ENCODE assay signal across 7 cellular contexts in genomic region chr11:46669606-46670243, GRCh38. TPM values are rescaled to one million over a fixed set of nuclear protein-coding genes. Genes with fewer than 3 reads are reported as not detected.
DNase-seq lines count a peak whose midpoint lies in the region; ATAC-seq and TF ChIP-seq lines count a peak whose summit lies in the region.
"Had no signal": no experiment of that assay in that cellular context is flagged by ENCODE, and none has a peak within 500 bp of the region (broad histone marks: within the 10 kb centered on the region; RNA-seq: fewer than 3 reads in every experiment).

No MANE protein-coding gene starts in this region.

- H3K36me3 ChIP-seq in liver (ENCODE audit: control insufficient read depth in 4 of 4, insufficient read depth in 3 of 4, low read depth in 1 of 4, low read length in 3 of 4): peaks cover 21 to 74% (median 56%) of the 10 kb centered on the region in 4 donors

- H3K4me1 ChIP-seq in liver (ENCODE audit: control insufficient read depth in 4 of 4, insufficient read depth in 4 of 4, low read length in 3 of 4): peaks cover 4 to 17% (median 7%) of the 10 kb centered on the region in 4 donors

- in situ Hi-C loops in GM13977 (cut with MboI; ENCODE audit: low pct_unique_long_range_greater_than_20kb, low sequenced_read_pairs, unreplicated experiment): no loop called here

- peak; percentile 26 for TF ChIP-seq CTCF in GM13977 (IDR thresholded peaks at IDR 0.05; ENCODE audit: extremely low read depth, insufficient read depth, missing control alignments)
- peak; percentile 45 for TF ChIP-seq CTCF in liver (IDR thresholded peaks at IDR 0.05; ENCODE audit: low read depth, low read length, missing input control)

- H3K9ac ChIP-seq in liver (ENCODE audit: low read depth in 1 of 2, low read length in 2 of 2): no peak overlapping the region

- 80% methylated on average over 4 of the region's 4 CpGs for WGBS in liver

- no peak for ATAC-seq in GM19463 (IDR thresholded peaks at IDR 0.05; ENCODE audit: unreplicated experiment)

- peak; percentile 69 to 80 for TF ChIP-seq RAD21 in liver (IDR thresholded peaks at IDR 0.05)

- DNase-seq in GM13977 (ENCODE audit: low spot score) (no peak), SKM-1 treated with dmso at 0.1 percent for 144 hours (lab: John Stamatoyannopoulos, UW; ENCODE audit: unreplicated experiment) (peak; percentile 36), NCI-H1417 (lab: John Stamatoyannopoulos, UW) (no peak), germinal center (ENCODE audit: low spot score) (no peak)

- no peak overlapping the region for H3K27ac ChIP-seq in liver (ENCODE audit: low read depth in 1 of 2, low read length in 2 of 2)

- no peak overlapping the region for H3K4me3 ChIP-seq in liver (ENCODE audit: low read depth in 1 of 3, low read length in 3 of 3)

- H3K9me3 ChIP-seq in liver (ENCODE audit: control insufficient read depth in 4 of 4, low read length in 3 of 4): no peaks in the 10 kb centered on the region

- H3K27me3 ChIP-seq in liver (ENCODE audit: control insufficient read depth in 4 of 4, insufficient read depth in 4 of 4, low read length in 3 of 4): no peaks in the 10 kb centered on the region

TF ChIP-seq in liver, 16 proteins besides CTCF, POLR2A, EP300 and RAD21:
- no peak for TF ChIP-seq YY1 (IDR thresholded peaks at IDR 0.05)
- TF ChIP-seq ZBTB33 (IDR thresholded peaks at IDR 0.05): no peak
- no peak for TF ChIP-seq FOXA1 (IDR thresholded peaks at IDR 0.05)
- TF ChIP-seq GABPA (IDR thresholded peaks at IDR 0.05 in 1 of 2, conservative IDR thresholded peaks at IDR 0.05 in 1 of 2): no peak
- no peak for TF ChIP-seq TAF1 (conservative IDR thresholded peaks at IDR 0.05)
- TF ChIP-seq ATF3 (IDR thresholded peaks at IDR 0.05): no peak
- no peak for TF ChIP-seq MAX (IDR thresholded peaks at IDR 0.05)
- no peak for TF ChIP-seq FOXA2 (IDR thresholded peaks at IDR 0.05)
- TF ChIP-seq SP1 (IDR thresholded peaks at IDR 0.05): no peak
- no peak for TF ChIP-seq HNF4G (IDR thresholded peaks at IDR 0.05)
- no peak for TF ChIP-seq HNF4A (conservative IDR thresholded peaks at IDR 0.05)
- no peak for TF ChIP-seq EGR1 (IDR thresholded peaks at IDR 0.05; ENCODE audit: low read depth in 2 of 2)
- TF ChIP-seq JUND (IDR thresholded peaks at IDR 0.05): no peak
- TF ChIP-seq RXRA (IDR thresholded peaks at IDR 0.05): no peak
- no peak for TF ChIP-seq REST (IDR thresholded peaks at IDR 0.05)
- no peak for TF ChIP-seq NR2F2 (IDR thresholded peaks at IDR 0.05)

RNA-seq across cellular contexts. Expression of gene ARHGAP1, which starts 30.7 kb away (rescaled TPM):
- 10 to 100 TPM; 10.9 to 21.9 TPM for total RNA-seq in liver
- 10 to 100 TPM; 18.5 to 21.6 TPM for polyA plus RNA-seq in liver

RNA-seq across cellular contexts. Expression of gene ZNF408, which starts 31.1 kb away (rescaled TPM):
- total RNA-seq in liver: 1 to 10 TPM; 3.4 to 8.4 TPM
- polyA plus RNA-seq in liver: 1 to 10 TPM; 4.8 to 6.3 TPM

RNA-seq across cellular contexts. Expression of gene F2, which starts 49.3 kb away (rescaled TPM):
- 1,000 to 10,000 TPM in 1 of 2 donors, 100 to 1,000 TPM in 1; 631 to 1,505 TPM for total RNA-seq in liver
- 1,000 to 10,000 TPM; 1,126 to 1,337 TPM for polyA plus RNA-seq in liver
- total RNA-seq: dermis microvascular lymphatic vessel endothelial cell had no signal

RNA-seq across cellular contexts. Expression of gene ATG13, which starts 52.4 kb away (rescaled TPM):
- 10 to 100 TPM; 44.6 to 49.9 TPM for total RNA-seq in liver
- polyA plus RNA-seq in liver: 10 to 100 TPM; 36.3 to 37.7 TPM

RNA-seq across cellular contexts. Expression of gene HARBI1, which starts 52.7 kb away (rescaled TPM):
- 1 to 10 TPM; 3.8 to 5.9 TPM for total RNA-seq in liver
- polyA plus RNA-seq in liver: 1 to 10 TPM; 2.5 to 2.8 TPM
